ENCODE assay signal across 8 cellular contexts in genomic region chr14:23160924-23161522, GRCh38. TPM values are rescaled to one million over a fixed set of nuclear protein-coding genes. Genes with fewer than 3 reads are reported as not detected.
DNase-seq lines count a peak whose midpoint lies in the region; ATAC-seq and TF ChIP-seq lines count a peak whose summit lies in the region.

No MANE protein-coding gene starts in this region.

- peaks cover 20% of the 10 kb centered on the region for H3K4me1 ChIP-seq in neuron (ENCODE audit: insufficient read depth, low read length)

- peak overlapping the region; percentile 88 for H3K27ac ChIP-seq in SK-N-MC

- H3K36me3 Mint-ChIP-seq in activated CD8-positive, alpha-beta T cell treated with anti-CD3 and anti-CD28 coated beads, Interleukin-2, amount 10 ng/mL, durations not matched to agents 7 days and 5 days (ENCODE audit: low read depth), result no peaks in the 10 kb centered on the region

- CTCF ChIA-PET in activated CD8-positive, alpha-beta T cell treated with anti-CD3 and anti-CD28 coated beads, Interleukin-2, amount 10 ng/mL, durations not matched to agents 7 days and 5 days (lab: Charles Lee), result interaction anchor here (2.9 kb wide), 1 partner anchor 41 kb away, joined by 19 read pairs; no protein-coding TSS in a partner anchor

- H2AFZ ChIP-seq in neuron (ENCODE audit: low read depth, low read length), result peak overlapping the region; percentile 58

- H3K27me3 Mint-ChIP-seq in activated CD8-positive, alpha-beta T cell treated with anti-CD3 and anti-CD28 coated beads, Interleukin-2, amount 10 ng/mL, durations not matched to agents 7 days and 5 days (ENCODE audit: low read depth), result peaks cover 3% of the 10 kb centered on the region

- no peaks in the 10 kb centered on the region for H3K9me3 Mint-ChIP-seq in activated CD8-positive, alpha-beta T cell treated with anti-CD3 and anti-CD28 coated beads, Interleukin-2, amount 10 ng/mL, durations not matched to agents 7 days and 5 days (ENCODE audit: insufficient read depth)

- H3K27ac Mint-ChIP-seq in activated CD8-positive, alpha-beta T cell treated with anti-CD3 and anti-CD28 coated beads, Interleukin-2, amount 10 ng/mL, durations not matched to agents 7 days and 5 days, result no peak overlapping the region

- no peaks in the 10 kb centered on the region for H3K27me3 ChIP-seq in neuron (ENCODE audit: insufficient read depth, low read length)

- no peak overlapping the region for H3K4me3 Mint-ChIP-seq in activated CD8-positive, alpha-beta T cell treated with anti-CD3 and anti-CD28 coated beads, Interleukin-2, amount 10 ng/mL, durations not matched to agents 7 days and 5 days

- ATAC-seq in GM21529 (IDR thresholded peaks at IDR 0.05; ENCODE audit: unreplicated experiment), result no peak
- no peak for ATAC-seq in activated CD8-positive, alpha-beta T cell treated with anti-CD3 and anti-CD28 coated beads, Interleukin-2, amount 10 ng/mL, durations not matched to agents 7 days and 5 days

- H3K4me1 Mint-ChIP-seq in activated CD8-positive, alpha-beta T cell treated with anti-CD3 and anti-CD28 coated beads, Interleukin-2, amount 10 ng/mL, durations not matched to agents 7 days and 5 days (ENCODE audit: low read depth), result peaks cover 11% of the 10 kb centered on the region

- peak overlapping the region; percentile 28 for H3K9ac ChIP-seq in SK-N-MC (ENCODE audit: insufficient read length)

- POLR2A ChIA-PET in activated CD8-positive, alpha-beta T cell treated with anti-CD3 and anti-CD28 coated beads, Interleukin-2, amount 10 ng/mL, durations not matched to agents 7 days and 5 days (lab: Charles Lee), result interaction anchor here (0.8 kb wide), 1 partner anchor 9 kb away, joined by 3 read pairs; no protein-coding TSS in a partner anchor

- H3K4me3 ChIP-seq in SK-N-MC (peak overlapping the region; percentile 34), fibroblast of pulmonary artery (replicated peaks; ENCODE audit: low read depth, low read length) (no peak overlapping the region), neuron (ENCODE audit: low read length) (peak overlapping the region; percentile 2)

- DNase-seq in ELF-1 (ENCODE audit: low read depth, low spot score) (peak; percentile 86), SK-N-MC (ENCODE audit: low read depth, low spot score) (no peak), fibroblast of pulmonary artery (ENCODE audit: low read depth) (peak; percentile 91), germinal center (ENCODE audit: low spot score) (no peak), NCI-H2171 (lab: John Stamatoyannopoulos, UW) (no peak)
- no peak for DNase-seq in activated CD8-positive, alpha-beta T cell treated with anti-CD3 and anti-CD28 coated beads, Interleukin-2, amount 10 ng/mL, durations not matched to agents 7 days and 5 days

- TF ChIP-seq CTCF in fibroblast of pulmonary artery (IDR thresholded peaks at IDR 0.05; ENCODE audit: low read length, missing control alignments), result no peak

- H3K9me3 ChIP-seq in SK-N-MC (ENCODE audit: low read depth, low read length) (no peaks in the 10 kb centered on the region), neuron (ENCODE audit: low read length) (no peaks in the 10 kb centered on the region)

- H3K36me3 ChIP-seq in SK-N-MC (ENCODE audit: insufficient read depth, low read length) (peaks cover 15% of the 10 kb centered on the region; the same call in 1 of the 2 replicates), neuron (ENCODE audit: insufficient read depth, low read length) (no peaks in the 10 kb centered on the region)

RNA-seq across cellular contexts. Expression of gene SLC7A8, which starts 22.4 kb away (rescaled TPM):
- under 1 TPM; 0.24 to 0.57 TPM for total RNA-seq in activated CD8-positive, alpha-beta T cell treated with anti-CD3 and anti-CD28 coated beads, Interleukin-2, amount 10 ng/mL, durations not matched to agents 7 days and 5 days

RNA-seq across cellular contexts. Expression of gene CEBPE, which starts 42.0 kb away (rescaled TPM):
- under 1 TPM; 0.50 to 0.92 TPM for total RNA-seq in activated CD8-positive, alpha-beta T cell treated with anti-CD3 and anti-CD28 coated beads, Interleukin-2, amount 10 ng/mL, durations not matched to agents 7 days and 5 days

RNA-seq across cellular contexts. Expression of gene CIROP, which starts 56.2 kb away (rescaled TPM):
- total RNA-seq in activated CD8-positive, alpha-beta T cell treated with anti-CD3 and anti-CD28 coated beads, Interleukin-2, amount 10 ng/mL, durations not matched to agents 7 days and 5 days, result not detected

Comparison
In these comparisons a context has a peak if more than half of its experiments do, and no peak if none do; other contexts are left out.
1. DNase-seq: peak in ELF-1 (single experiment) and fibroblast of pulmonary artery (single experiment); none in SK-N-MC (single experiment), activated CD8-positive, alpha-beta T cell treated with anti-CD3 and anti-CD28 coated beads, Interleukin-2, amount 10 ng/mL, durations not matched to agents 7 days and 5 days (single experiment), germinal center (single experiment) and NCI-H2171 (single experiment).